22 cellular contexts compared by ENCODE assay signal in the genomic region with DNA sequence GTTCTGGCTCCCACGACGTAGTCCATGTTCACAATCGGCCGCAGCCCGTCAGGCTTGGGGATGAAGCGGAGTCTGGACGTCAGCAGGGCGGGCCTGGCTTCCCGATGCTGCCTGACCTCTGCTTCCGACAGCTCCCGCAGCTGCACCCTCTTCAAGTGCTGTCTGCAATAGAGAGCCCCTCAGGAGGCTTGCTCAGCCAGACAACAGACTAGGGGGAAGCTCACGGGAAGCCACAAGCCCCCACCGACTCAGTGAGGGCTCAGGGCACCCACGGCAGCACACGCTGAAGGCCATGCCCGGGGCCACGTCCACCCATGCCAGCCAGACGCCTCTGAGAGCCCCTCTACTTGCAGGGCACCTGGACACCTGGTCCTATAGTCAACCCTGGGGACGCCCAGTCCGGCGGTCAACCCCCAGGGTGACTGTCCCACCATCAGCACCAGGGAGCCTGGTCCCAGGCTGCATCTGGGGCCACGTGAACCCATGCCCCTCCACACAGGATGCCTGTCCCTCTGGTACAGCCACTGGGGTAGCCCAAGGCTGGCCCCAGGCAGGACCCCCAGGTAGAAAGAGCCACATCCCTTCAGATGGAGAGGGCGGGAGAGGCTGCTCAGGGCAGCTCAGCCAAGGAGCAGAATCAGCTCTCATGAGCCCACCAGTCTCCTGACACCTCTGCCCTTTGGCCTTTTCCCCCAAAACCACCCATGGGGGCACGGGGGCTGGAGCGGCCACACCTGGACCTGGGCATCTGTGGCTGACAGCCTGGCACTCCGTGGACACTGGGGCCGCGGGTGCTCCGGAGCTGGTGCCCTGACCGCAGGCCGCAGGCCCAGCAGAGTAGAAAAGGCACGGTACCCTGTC. TPM values are rescaled to one million over a fixed set of nuclear protein-coding genes. Genes with fewer than 3 reads are reported as not detected.
"Had no signal": no experiment of that assay in that cellular context is flagged by ENCODE, and none has a peak within 500 bp of the region (broad histone marks: within the 10 kb centered on the region; RNA-seq: fewer than 3 reads in every experiment).

No MANE protein-coding gene starts in this region.

- H3K4me3 ChIP-seq: cardiac muscle cell, coronary artery, heart left ventricle, right lobe of liver, suprapubic skin had no signal

- H3K4me1 ChIP-seq: heart left ventricle, right lobe of liver, suprapubic skin had no signal

- H3K27me3 ChIP-seq: cardiac muscle cell, heart left ventricle, right lobe of liver, suprapubic skin had no signal

- H3K9me3 Mint-ChIP-seq: activated naive CD4-positive, alpha-beta T cell treated with anti-CD3 and anti-CD28 coated beads for 36 hours; activated T-helper 1 cell treated with anti-CD3 and anti-CD28 coated beads, Interleukin-12 subunit alpha, Interleukin-12 subunit beta, Interleukin-2, Interleukin-4 antibody, amounts not matched to agents 30 ng/mL and 10 ng/mL and 1 ng/mL, durations not matched to agents 14 hours and 24 hours and 36 hours; T-cell; type B pancreatic cell had no signal

- H3K36me3 Mint-ChIP-seq: T-cell, type B pancreatic cell had no signal

- H3K36me3 ChIP-seq: cardiac muscle cell, heart left ventricle, right lobe of liver, suprapubic skin, WERI-Rb-1 had no signal

- DNase-seq: activated CD4-positive, alpha-beta T cell treated with anti-CD3 and anti-CD28 coated beads for 48 hours; activated naive CD4-positive, alpha-beta T cell treated with anti-CD3 and anti-CD28 coated beads for 36 hours; effector CD4-positive, alpha-beta T cell; foreskin melanocyte; islet precursor cell; midbrain; naive thymus-derived CD4-positive, alpha-beta T cell; stimulated activated CD4-positive, alpha-beta T cell treated with anti-CD3 and anti-CD28 coated beads, Interleukin-2, amount 100 ng/mL, for 48 hours; stimulated activated CD8-positive, alpha-beta memory T cell treated with anti-CD3 and anti-CD28 coated beads, Interleukin-4, amount 100 ng/mL, for 48 hours; stimulated activated naive CD8-positive, alpha-beta T cell treated with anti-CD3 and anti-CD28 coated beads, Interleukin-15, Interleukin-2, amounts not matched to agents 100 U/mL and 50 U/mL, for 24 hours; T-cell; WERI-Rb-1 had no signal

- ATAC-seq: heart left ventricle; naive thymus-derived CD4-positive, alpha-beta T cell; stimulated activated naive CD8-positive, alpha-beta T cell treated with anti-CD3 and anti-CD28 coated beads, Interleukin-15, Interleukin-2, amounts not matched to agents 100 U/mL and 50 U/mL, for 24 hours; T-cell had no signal

- H3K27ac Mint-ChIP-seq: activated naive CD4-positive, alpha-beta T cell treated with anti-CD3 and anti-CD28 coated beads for 36 hours; activated T-helper 1 cell treated with anti-CD3 and anti-CD28 coated beads, Interleukin-12 subunit alpha, Interleukin-12 subunit beta, Interleukin-2, Interleukin-4 antibody, amounts not matched to agents 30 ng/mL and 10 ng/mL and 1 ng/mL, durations not matched to agents 14 hours and 24 hours and 36 hours; naive thymus-derived CD4-positive, alpha-beta T cell; progenitor cell of endocrine pancreas; T-cell; type B pancreatic cell had no signal

- H3K9me3 ChIP-seq: right lobe of liver, suprapubic skin had no signal

- H3K27me3 Mint-ChIP-seq: naive thymus-derived CD4-positive, alpha-beta T cell; progenitor cell of endocrine pancreas; T-cell; type B pancreatic cell had no signal

- H3K4me3 Mint-ChIP-seq: activated naive CD4-positive, alpha-beta T cell treated with anti-CD3 and anti-CD28 coated beads for 36 hours; activated T-helper 1 cell treated with anti-CD3 and anti-CD28 coated beads, Interleukin-12 subunit alpha, Interleukin-12 subunit beta, Interleukin-2, Interleukin-4 antibody, amounts not matched to agents 30 ng/mL and 10 ng/mL and 1 ng/mL, durations not matched to agents 14 hours and 24 hours and 36 hours; naive thymus-derived CD4-positive, alpha-beta T cell; T-cell; type B pancreatic cell had no signal

- H3K27ac ChIP-seq: cardiac muscle cell, coronary artery, heart left ventricle, right lobe of liver, suprapubic skin, WERI-Rb-1 had no signal

RNA-seq across cellular contexts. Expression of a gene that starts 14.5 kb away (rescaled TPM):
- total RNA-seq: endothelial cell of umbilical vein, heart left ventricle, right lobe of liver, suprapubic skin had no signal

RNA-seq across cellular contexts. Expression of a gene that starts 55.2 kb away (rescaled TPM):
- total RNA-seq: activated naive CD4-positive, alpha-beta T cell treated with anti-CD3 and anti-CD28 coated beads for 36 hours; activated T-helper 1 cell treated with anti-CD3 and anti-CD28 coated beads, Interleukin-12 subunit alpha, Interleukin-12 subunit beta, Interleukin-2, Interleukin-4 antibody, amounts not matched to agents 30 ng/mL and 10 ng/mL and 1 ng/mL, durations not matched to agents 14 hours and 24 hours and 36 hours; cardiac muscle cell; endothelial cell of umbilical vein; heart left ventricle; liver; naive thymus-derived CD4-positive, alpha-beta T cell; progenitor cell of endocrine pancreas; right lobe of liver; suprapubic skin; T-cell had no signal
